ENCODE assay signal across 1 cellular context in the genomic region with DNA sequence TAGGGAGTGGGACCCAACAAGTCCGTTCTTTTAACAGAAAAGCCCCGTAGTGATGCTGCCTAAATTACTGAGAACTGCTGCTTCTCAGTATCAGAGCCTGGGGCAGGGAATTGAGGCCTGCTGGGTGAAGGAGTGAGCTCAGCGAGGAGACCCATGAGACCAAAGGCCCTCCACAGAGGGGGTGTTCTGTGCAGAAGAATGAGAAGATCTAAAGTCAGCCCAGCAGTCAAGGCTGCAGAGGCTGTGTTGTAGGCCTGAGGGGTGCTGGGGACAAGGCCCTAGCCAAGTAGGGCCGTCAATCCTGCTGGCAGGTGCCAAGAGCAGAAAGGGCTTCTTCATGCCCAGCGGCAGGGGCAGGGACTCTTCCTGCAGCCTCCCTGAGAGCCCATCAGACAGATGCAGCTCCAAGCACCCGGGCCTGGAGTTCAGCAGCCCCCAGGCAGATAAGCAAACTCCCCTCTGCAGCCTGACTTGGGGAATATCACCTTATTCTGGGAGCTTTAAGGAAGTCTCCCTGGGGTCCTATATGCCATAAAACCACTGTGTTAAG.
TF ChIP-seq lines count a peak whose summit lies in the region.

No MANE protein-coding gene starts in this region.

TF ChIP-seq in HepG2, 621 proteins besides CTCF, POLR2A, EP300 and RAD21:
- TF ChIP-seq, protein P1, sequence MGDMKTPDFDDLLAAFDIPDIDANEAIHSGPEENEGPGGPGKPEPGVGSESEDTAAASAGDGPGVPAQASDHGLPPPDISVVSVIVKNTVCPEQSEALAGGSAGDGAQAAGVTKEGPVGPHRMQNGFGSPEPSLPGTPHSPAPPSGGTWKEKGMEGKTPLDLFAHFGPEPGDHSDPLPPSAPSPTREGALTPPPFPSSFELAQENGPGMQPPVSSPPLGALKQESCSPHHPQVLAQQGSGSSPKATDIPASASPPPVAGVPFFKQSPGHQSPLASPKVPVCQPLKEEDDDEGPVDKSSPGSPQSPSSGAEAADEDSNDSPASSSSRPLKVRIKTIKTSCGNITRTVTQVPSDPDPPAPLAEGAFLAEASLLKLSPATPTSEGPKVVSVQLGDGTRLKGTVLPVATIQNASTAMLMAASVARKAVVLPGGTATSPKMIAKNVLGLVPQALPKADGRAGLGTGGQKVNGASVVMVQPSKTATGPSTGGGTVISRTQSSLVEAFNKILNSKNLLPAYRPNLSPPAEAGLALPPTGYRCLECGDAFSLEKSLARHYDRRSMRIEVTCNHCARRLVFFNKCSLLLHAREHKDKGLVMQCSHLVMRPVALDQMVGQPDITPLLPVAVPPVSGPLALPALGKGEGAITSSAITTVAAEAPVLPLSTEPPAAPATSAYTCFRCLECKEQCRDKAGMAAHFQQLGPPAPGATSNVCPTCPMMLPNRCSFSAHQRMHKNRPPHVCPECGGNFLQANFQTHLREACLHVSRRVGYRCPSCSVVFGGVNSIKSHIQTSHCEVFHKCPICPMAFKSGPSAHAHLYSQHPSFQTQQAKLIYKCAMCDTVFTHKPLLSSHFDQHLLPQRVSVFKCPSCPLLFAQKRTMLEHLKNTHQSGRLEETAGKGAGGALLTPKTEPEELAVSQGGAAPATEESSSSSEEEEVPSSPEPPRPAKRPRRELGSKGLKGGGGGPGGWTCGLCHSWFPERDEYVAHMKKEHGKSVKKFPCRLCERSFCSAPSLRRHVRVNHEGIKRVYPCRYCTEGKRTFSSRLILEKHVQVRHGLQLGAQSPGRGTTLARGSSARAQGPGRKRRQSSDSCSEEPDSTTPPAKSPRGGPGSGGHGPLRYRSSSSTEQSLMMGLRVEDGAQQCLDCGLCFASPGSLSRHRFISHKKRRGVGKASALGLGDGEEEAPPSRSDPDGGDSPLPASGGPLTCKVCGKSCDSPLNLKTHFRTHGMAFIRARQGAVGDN (CRISPR knock-in tag; IDR thresholded peaks at IDR 0.05): peak; percentile 2; the same call in 1 of the 2 replicates
- TF ChIP-seq ZNF30 (CRISPR knock-in tag; IDR thresholded peaks at IDR 0.05) (no peak), POLR2AphosphoS2 (IDR thresholded peaks at IDR 0.05; ENCODE audit: low read depth, low read length) (no peak)
